1 cellular context compared by ENCODE assay signal in the genomic region with DNA sequence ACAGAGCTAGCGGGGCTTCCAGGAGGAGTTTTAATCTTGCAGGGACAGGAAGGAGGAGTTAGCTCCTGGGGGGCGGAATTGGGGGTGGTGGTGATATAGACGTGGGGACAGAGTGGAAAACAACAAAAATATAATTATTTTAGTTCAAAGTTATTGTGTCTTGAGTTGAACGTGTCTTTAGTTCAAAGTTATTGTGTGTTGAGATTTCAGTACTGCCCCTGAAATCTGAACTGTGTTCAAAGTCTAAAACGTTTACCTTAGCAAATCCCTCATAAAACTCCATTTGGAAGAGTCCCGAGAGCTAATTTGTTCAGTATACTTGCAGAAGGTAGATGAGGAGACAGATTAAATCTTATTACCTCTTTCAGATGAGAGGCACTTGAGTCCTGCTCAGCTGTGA.
TF ChIP-seq lines count a peak whose summit lies in the region.

No MANE protein-coding gene starts in this region.

TF ChIP-seq in HEK293, 187 proteins besides CTCF, POLR2A, EP300 and RAD21:
- peak; percentile 21; the same call in 1 of the 2 replicates for TF ChIP-seq FEZF1 (tag by site-specific recombination; IDR thresholded peaks at IDR 0.05)
- 0 out of 2 replicates have a peak, but pooled peaks have one; percentile 26 for TF ChIP-seq GLIS2 (tag by site-specific recombination; IDR thresholded peaks at IDR 0.05)
- TF ChIP-seq, protein P1, sequence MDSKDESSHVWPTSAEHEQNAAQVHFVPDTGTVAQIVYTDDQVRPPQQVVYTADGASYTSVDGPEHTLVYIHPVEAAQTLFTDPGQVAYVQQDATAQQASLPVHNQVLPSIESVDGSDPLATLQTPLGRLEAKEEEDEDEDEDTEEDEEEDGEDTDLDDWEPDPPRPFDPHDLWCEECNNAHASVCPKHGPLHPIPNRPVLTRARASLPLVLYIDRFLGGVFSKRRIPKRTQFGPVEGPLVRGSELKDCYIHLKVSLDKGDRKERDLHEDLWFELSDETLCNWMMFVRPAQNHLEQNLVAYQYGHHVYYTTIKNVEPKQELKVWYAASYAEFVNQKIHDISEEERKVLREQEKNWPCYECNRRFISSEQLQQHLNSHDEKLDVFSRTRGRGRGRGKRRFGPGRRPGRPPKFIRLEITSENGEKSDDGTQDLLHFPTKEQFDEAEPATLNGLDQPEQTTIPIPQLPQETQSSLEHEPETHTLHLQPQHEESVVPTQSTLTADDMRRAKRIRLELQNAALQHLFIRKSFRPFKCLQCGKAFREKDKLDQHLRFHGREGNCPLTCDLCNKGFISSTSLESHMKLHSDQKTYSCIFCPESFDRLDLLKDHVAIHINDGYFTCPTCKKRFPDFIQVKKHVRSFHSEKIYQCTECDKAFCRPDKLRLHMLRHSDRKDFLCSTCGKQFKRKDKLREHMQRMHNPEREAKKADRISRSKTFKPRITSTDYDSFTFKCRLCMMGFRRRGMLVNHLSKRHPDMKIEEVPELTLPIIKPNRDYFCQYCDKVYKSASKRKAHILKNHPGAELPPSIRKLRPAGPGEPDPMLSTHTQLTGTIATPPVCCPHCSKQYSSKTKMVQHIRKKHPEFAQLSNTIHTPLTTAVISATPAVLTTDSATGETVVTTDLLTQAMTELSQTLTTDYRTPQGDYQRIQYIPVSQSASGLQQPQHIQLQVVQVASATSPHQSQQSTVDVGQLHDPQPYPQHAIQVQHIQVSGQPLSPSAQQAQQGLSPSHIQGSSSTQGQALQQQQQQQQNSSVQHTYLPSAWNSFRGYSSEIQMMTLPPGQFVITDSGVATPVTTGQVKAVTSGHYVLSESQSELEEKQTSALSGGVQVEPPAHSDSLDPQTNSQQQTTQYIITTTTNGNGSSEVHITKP (tag by site-specific recombination; IDR thresholded peaks at IDR 0.05), result peak; percentile 85
- TF ChIP-seq ZXDB (tag by site-specific recombination; IDR thresholded peaks at IDR 0.05), result peak; percentile 67
- 0 out of 2 replicates have a peak, but pooled peaks have one; percentile 14 for TF ChIP-seq KLF8 (tag by site-specific recombination; IDR thresholded peaks at IDR 0.05)
- TF ChIP-seq OSR2 (tag by site-specific recombination; IDR thresholded peaks at IDR 0.05), result peak; percentile 54; the same call in 1 of the 2 replicates
- TF ChIP-seq GLIS1 (tag by site-specific recombination; IDR thresholded peaks at IDR 0.05), result peak; percentile 13; the same call in 1 of the 2 replicates
- TF ChIP-seq GFI1B (tag by site-specific recombination; IDR thresholded peaks at IDR 0.05), result peak; percentile 49; the same call in 1 of the 2 replicates
- TF ChIP-seq WT1 (tag by site-specific recombination; IDR thresholded peaks at IDR 0.05), result peak; percentile 47
- peak; percentile 16; the same call in 1 of the 2 replicates for TF ChIP-seq SP3 (tag by site-specific recombination; IDR thresholded peaks at IDR 0.05)
